ENCODE assay signal across 8 cellular contexts in genomic region chr4:680931-681645, GRCh38. TPM values are rescaled to one million over a fixed set of nuclear protein-coding genes. Genes with fewer than 3 reads are reported as not detected.
DNase-seq lines count a peak whose midpoint lies in the region; ATAC-seq, FAIRE-seq and TF ChIP-seq lines count a peak whose summit lies in the region.

No MANE protein-coding gene starts in this region.

- H3K9me3 Mint-ChIP-seq in naive thymus-derived CD8-positive, alpha-beta T cell = no peaks in the 10 kb centered on the region

- no peak for TF ChIP-seq POLR2A in GM12891 (IDR thresholded peaks at IDR 0.05; ENCODE audit: low read depth, low read length)

- DNase-seq in CD1c-positive myeloid dendritic cell (ENCODE audit: extremely low spot score) = peak; percentile 52
- DNase-seq in activated CD4-positive, alpha-beta T cell treated with anti-CD3 and anti-CD28 coated beads, Interleukin-2, amount 50 U/mL, for 48 hours = peak; percentile 63 to 69
- peak; percentile 28 for DNase-seq in epithelial cell of esophagus (ENCODE audit: low read depth)
- peak in 6 of 10 donors; percentile 36 to 75 (median 50) for DNase-seq in naive thymus-derived CD8-positive, alpha-beta T cell
- no peak for DNase-seq in kidney glomerular epithelial cell (lab: John Stamatoyannopoulos, UW)
- no peak for DNase-seq in GM12891 (ENCODE audit: insufficient read length, low spot score)
- no peak for DNase-seq in NCI-H2081 (lab: John Stamatoyannopoulos, UW)

- no peaks in the 10 kb centered on the region for H3K36me3 Mint-ChIP-seq in naive thymus-derived CD8-positive, alpha-beta T cell

- no peak for TF ChIP-seq CTCF in epithelial cell of esophagus (IDR thresholded peaks at IDR 0.05; ENCODE audit: insufficient read depth, low read depth, low read length, missing control alignments)

- ATAC-seq in HG02938 (IDR thresholded peaks at IDR 0.05; ENCODE audit: unreplicated experiment) = peak; percentile 41
- peak; percentile 33 to 66 for ATAC-seq in naive thymus-derived CD8-positive, alpha-beta T cell

- H3K4me3 ChIP-seq in epithelial cell of esophagus (ENCODE audit: low read length) = peak overlapping the region; percentile 49

- H3K4me3 Mint-ChIP-seq in naive thymus-derived CD8-positive, alpha-beta T cell = peak overlapping the region in 9 of 10 donors; percentile 22 to 77 (median 64)

- FAIRE-seq in GM12891 (lab: Jason Lieb, UNC) = no peak

- H3K4me1 Mint-ChIP-seq in naive thymus-derived CD8-positive, alpha-beta T cell = peaks cover 0 to 18% (median 8%) of the 10 kb centered on the region in 4 donors

- POLR2A ChIA-PET in naive thymus-derived CD8-positive, alpha-beta T cell (lab: Charles Lee) = interaction anchor here (0.6 to 1.3 kb wide), 2 partner anchors 181 to 568 kb away, joined by 3 to 4 read pairs; no protein-coding TSS in a partner anchor

- peak overlapping the region in 5 of 10 donors; percentile 8 to 66 (median 52) for H3K27ac Mint-ChIP-seq in naive thymus-derived CD8-positive, alpha-beta T cell

- peaks cover 2 to 10% (median 4%) of the 10 kb centered on the region in 5 donors for H3K27me3 Mint-ChIP-seq in naive thymus-derived CD8-positive, alpha-beta T cell

TF ChIP-seq in GM12891, 5 proteins besides CTCF, POLR2A, EP300 and RAD21:
- TF ChIP-seq SPI1 (IDR thresholded peaks at IDR 0.05; ENCODE audit: low read depth, low read length) (no peak), POLR2AphosphoS5 (IDR thresholded peaks at IDR 0.05; ENCODE audit: low read depth, low read length) (no peak), PAX5 (IDR thresholded peaks at IDR 0.05; ENCODE audit: insufficient read depth, low read length, severe bottlenecking) (no peak), POU2F2 (IDR thresholded peaks at IDR 0.05; ENCODE audit: low read depth, low read length) (no peak), TAF1 (IDR thresholded peaks at IDR 0.05; ENCODE audit: low read depth, low read length) (no peak)

RNA-seq across cellular contexts. Expression of gene MYL5, which starts 6.7 kb away (rescaled TPM):
- total RNA-seq in naive thymus-derived CD8-positive, alpha-beta T cell = 10 to 100 TPM; 34.9 to 35.6 TPM
- 10 to 100 TPM in 1 of 3 donors, 1 to 10 TPM in 2; 3.1 to 13.9 (median 7.5) TPM for polyA plus RNA-seq in naive thymus-derived CD8-positive, alpha-beta T cell
- polyA plus RNA-seq in GM12891 (2012; ENCODE audit: low read depth, missing spikeins) = 23.8 TPM

RNA-seq across cellular contexts. Expression of gene ATP5ME, which starts 7.0 kb away (rescaled TPM):
- 100 to 1,000 TPM; 146 to 155 TPM for total RNA-seq in naive thymus-derived CD8-positive, alpha-beta T cell
- 100 to 1,000 TPM; 420 to 468 (median 462) TPM for polyA plus RNA-seq in naive thymus-derived CD8-positive, alpha-beta T cell
- polyA plus RNA-seq in GM12891 (2012; ENCODE audit: low read depth, missing spikeins) = 1,492 TPM

RNA-seq across cellular contexts. Expression of gene SLC49A3, which starts 7.9 kb away (rescaled TPM):
- total RNA-seq in naive thymus-derived CD8-positive, alpha-beta T cell = 1 to 10 TPM; 2.0 to 3.7 TPM
- under 1 TPM in 2 of 3 donors, not detected in 1; 0.30 to 0.38 TPM for polyA plus RNA-seq in naive thymus-derived CD8-positive, alpha-beta T cell
- polyA plus RNA-seq in GM12891 (2012; ENCODE audit: low read depth, missing spikeins) = 0.42 TPM

RNA-seq across cellular contexts. Expression of gene PCGF3, which starts 24.5 kb away (rescaled TPM):
- 10 to 100 TPM; 45.6 to 49.3 TPM for total RNA-seq in naive thymus-derived CD8-positive, alpha-beta T cell
- polyA plus RNA-seq in naive thymus-derived CD8-positive, alpha-beta T cell = 1 to 10 TPM; 3.4 to 4.4 (median 3.9) TPM
- polyA plus RNA-seq in GM12891 (2012; ENCODE audit: low read depth, missing spikeins) = 20.6 TPM

RNA-seq across cellular contexts. Expression of gene PDE6B, which starts 55.7 kb away (rescaled TPM):
- 10 to 100 TPM; 20.7 to 24.7 TPM for total RNA-seq in naive thymus-derived CD8-positive, alpha-beta T cell
- 10 to 100 TPM; 21.5 to 26.3 (median 25.4) TPM for polyA plus RNA-seq in naive thymus-derived CD8-positive, alpha-beta T cell
- polyA plus RNA-seq in GM12891 (2012; ENCODE audit: low read depth, missing spikeins) = 11.3 TPM

Comparison
In these comparisons a context has a peak if more than half of its experiments do, and no peak if none do; other contexts are left out.
1. DNase-seq: peak in CD1c-positive myeloid dendritic cell (single experiment), activated CD4-positive, alpha-beta T cell treated with anti-CD3 and anti-CD28 coated beads, Interleukin-2, amount 50 U/mL, for 48 hours (2 of 2), epithelial cell of esophagus (single experiment) and naive thymus-derived CD8-positive, alpha-beta T cell (6 of 10); none in kidney glomerular epithelial cell (single experiment), GM12891 (single experiment) and NCI-H2081 (0 of 2).